2 cellular contexts compared by ENCODE assay signal in genomic region chr11:1049911-1050580, GRCh38.
TF ChIP-seq lines count a peak whose summit lies in the region.

No MANE protein-coding gene starts in this region.

TF ChIP-seq in HCT116, 20 proteins besides CTCF, POLR2A, EP300 and RAD21 (continued from another document):
- no peak for TF ChIP-seq YY1 (IDR thresholded peaks at IDR 0.05; ENCODE audit: extremely low read depth, insufficient replicate concordance, low read depth, low read length)
- TF ChIP-seq ZNF274 (IDR thresholded peaks at IDR 0.05; ENCODE audit: low read depth, low read length): no peak
- no peak for TF ChIP-seq ATF3 (IDR thresholded peaks at IDR 0.05)
- TF ChIP-seq SIN3A (IDR thresholded peaks at IDR 0.05; ENCODE audit: low read depth): no peak
- TF ChIP-seq REST (IDR thresholded peaks at IDR 0.05; ENCODE audit: low read depth): no peak
- TF ChIP-seq SP1 (IDR thresholded peaks at IDR 0.05; ENCODE audit: low read depth): no peak
- TF ChIP-seq CBX3 (IDR thresholded peaks at IDR 0.05; ENCODE audit: low read depth): no peak
- no peak for TF ChIP-seq SRF (IDR thresholded peaks at IDR 0.05; ENCODE audit: low read depth)
- TF ChIP-seq POLR2AphosphoS5 (IDR thresholded peaks at IDR 0.05; ENCODE audit: low read depth, low read length): no peak
- no peak for TF ChIP-seq TCF7L2 (IDR thresholded peaks at IDR 0.05; ENCODE audit: borderline replicate concordance, extremely low read depth, insufficient read depth, insufficient read length)

TF ChIP-seq in HEK293T, 16 proteins besides CTCF, POLR2A, EP300 and RAD21 (continued from another document):
- TF ChIP-seq PKNOX1 (IDR thresholded peaks at IDR 0.05) (no peak), ZNF384 (IDR thresholded peaks at IDR 0.05) (no peak), FOXM1 (IDR thresholded peaks at IDR 0.05; ENCODE audit: borderline replicate concordance) (no peak)
TF ChIP-seq in HEK293T: peak in this region for 0.
